Comparison of ENCODE assay signal across 8 cellular contexts in the genomic region with DNA sequence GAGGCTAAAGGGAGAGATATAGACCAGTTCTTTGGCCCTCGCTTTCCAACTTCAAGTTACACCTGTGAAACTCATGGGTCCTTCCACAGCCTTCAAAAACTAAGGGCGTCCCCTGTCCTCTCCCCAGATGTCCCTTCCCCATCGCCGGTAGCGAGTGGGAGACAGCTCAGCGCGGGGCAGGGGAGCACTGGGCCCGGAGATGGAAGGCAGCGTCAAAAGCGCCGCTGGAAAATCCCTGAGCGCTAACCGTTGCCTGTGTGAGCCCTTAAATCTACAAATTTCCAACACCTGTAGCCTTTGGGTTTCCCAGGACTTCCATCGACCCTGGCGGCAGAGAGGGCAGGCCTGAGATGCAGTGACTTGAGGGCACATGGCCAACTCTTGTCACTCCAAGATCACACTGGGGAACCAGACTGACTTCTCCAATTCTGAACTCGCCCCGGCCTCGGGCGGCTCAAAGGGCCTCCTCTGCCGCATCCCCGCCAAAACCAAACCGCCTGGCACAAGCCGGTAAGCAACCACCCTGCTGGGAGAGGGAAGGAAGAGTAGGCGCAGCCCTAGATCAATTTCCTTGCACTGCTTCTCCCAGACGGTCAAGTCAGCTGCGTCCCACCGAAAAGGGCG. TPM values are rescaled to one million over a fixed set of nuclear protein-coding genes. Genes with fewer than 3 reads are reported as not detected.
DNase-seq lines count a peak whose midpoint lies in the region; ATAC-seq and TF ChIP-seq lines count a peak whose summit lies in the region.

No MANE protein-coding gene starts in this region.

- WGBS in stomach, 5 donors, result 26 to 70% (median 32%) methylated on average over 16 to 28 of the region's 28 CpGs

- TF ChIP-seq CTCF in RWPE1 (conservative IDR thresholded peaks at IDR 0.05; ENCODE audit: low read depth) (no peak), left lung (IDR thresholded peaks at IDR 0.05) (no peak), stomach (IDR thresholded peaks at IDR 0.05) (peak in 1 of 7 experiments; percentile 5)

- H3K27ac ChIP-seq in RWPE1, result peak overlapping the region; percentile 97
- peak overlapping the region; percentile 91 to 93 for H3K27ac ChIP-seq in left lung
- peak overlapping the region; percentile 90 to 96 (median 93) for H3K27ac ChIP-seq in stomach

- intact Hi-C loops in left lung (cut with DNase I), result loop anchor here in 1 of 2 donors (10.0 kb wide), 1 partner anchor 282 kb away; no protein-coding TSS in a partner anchor
- intact Hi-C loops in stomach (cut with DNase I; ENCODE audit: low total_unique reads), result loop anchor here (5.0 kb wide), 1 partner anchor 234 kb away; no protein-coding TSS in a partner anchor

- POLR2A ChIA-PET in RWPE1 (lab: Yijun Ruan, JAX; ENCODE audit: low non-redundant PET), result no interaction called here

- no peaks in the 10 kb centered on the region for H3K36me3 ChIP-seq in left lung
- H3K36me3 ChIP-seq in stomach, result no peaks in the 10 kb centered on the region

- H3K4me3 ChIP-seq in left lung (peak overlapping the region; percentile 58 to 79), stomach (peak overlapping the region; percentile 55 to 89 (median 80))

- peak; percentile 27 for DNase-seq in NCI-H82 (lab: John Stamatoyannopoulos, UW)
- DNase-seq in NCI-H82 treated with DMSO at 0.1 percent for 48 hours (lab: John Stamatoyannopoulos, UW; ENCODE audit: unreplicated experiment), result no peak
- peak; percentile 57 for DNase-seq in RWPE1 (ENCODE audit: low spot score)
- DNase-seq in cerebellar cortex (ENCODE audit: low spot score), result peak; percentile 8
- peak; percentile 79 to 85 for DNase-seq in left lung
- DNase-seq in stomach, result peak; percentile 65
- DNase-seq in SHP77 treated with DMSO at 0.1 percent for 48 hours (lab: John Stamatoyannopoulos, UW), result no peak

- peak; percentile 3 for ATAC-seq in left lung
- no peak for ATAC-seq in GM19455 (IDR thresholded peaks at IDR 0.05; ENCODE audit: unreplicated experiment)

- TF ChIP-seq POLR2A in stomach (IDR thresholded peaks at IDR 0.05), result no peak

- H3K9me3 ChIP-seq in left lung (no peaks in the 10 kb centered on the region), stomach (no peaks in the 10 kb centered on the region)

- H3K4me1 ChIP-seq in left lung (peaks cover 12 to 33% of the 10 kb centered on the region in 2 donors), stomach (peaks cover 28 to 46% (median 39%) of the 10 kb centered on the region in 4 donors)

- no peak for TF ChIP-seq EP300 in stomach (IDR thresholded peaks at IDR 0.05)

- CTCF ChIA-PET in RWPE1 (lab: Yijun Ruan, JAX), result no interaction called here

- H3K27me3 ChIP-seq in left lung (peaks cover 0 to 54% of the 10 kb centered on the region in 2 donors), stomach (peaks cover 0 to 27% (median 3%) of the 10 kb centered on the region in 3 donors)

RNA-seq across cellular contexts. Expression of a gene that starts 0.9 kb away (rescaled TPM):
- total RNA-seq in left lung, result 100 to 1,000 TPM; 590 to 962 TPM
- total RNA-seq in stomach, result 100 to 1,000 TPM in 4 of 5 donors, 10 to 100 TPM in 1; 69.0 to 217 (median 156) TPM
- 10 to 100 TPM; 35.1 to 82.6 (median 47.1) TPM for polyA plus RNA-seq in stomach

Comparison
In these comparisons a context has a peak if more than half of its experiments do, and no peak if none do; other contexts are left out.
1. DNase-seq: peak in NCI-H82 (single experiment), RWPE1 (single experiment), cerebellar cortex (single experiment), left lung (2 of 2) and stomach (single experiment); none in NCI-H82 treated with DMSO at 0.1 percent for 48 hours (single experiment) and SHP77 treated with DMSO at 0.1 percent for 48 hours (single experiment).
2. Peak in every context shown above with its lines, with median percentiles within 50 percentile points of each other: H3K27ac ChIP-seq.